In the genomic region with DNA sequence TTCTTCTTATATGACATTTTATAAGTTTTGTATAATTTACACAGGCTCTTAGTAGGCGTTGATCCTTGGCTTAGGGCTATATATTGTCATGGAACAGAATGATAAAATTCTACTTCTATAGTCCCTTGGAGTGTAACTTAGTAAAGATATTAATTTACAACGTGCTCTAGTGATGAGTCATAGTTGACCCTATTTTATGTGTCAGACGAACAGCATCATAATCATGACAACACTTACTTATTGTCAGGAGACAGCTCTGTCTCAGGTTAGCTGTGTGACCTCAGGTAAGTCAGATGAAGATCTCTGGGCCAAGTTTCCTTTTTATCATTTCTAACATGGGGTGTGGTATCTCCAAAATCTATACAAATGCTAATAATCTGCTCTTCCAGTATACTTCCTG, we compare ENCODE assay signal across 14 cellular contexts.
A peak's percentile ranks its signal among the peaks of the same experiment; 100 is the strongest.
DNase-seq lines count a peak whose midpoint lies in the region; ATAC-seq, FAIRE-seq and TF ChIP-seq lines count a peak whose summit lies in the region.
"Had no signal": no experiment of that assay in that cellular context is flagged by ENCODE, and none has a peak within 500 bp of the region (broad histone marks: within the 10 kb centered on the region; RNA-seq: fewer than 3 reads in every experiment).

No MANE protein-coding gene starts in this region.

- H3K9me3 ChIP-seq in A549 = no peaks in the 10 kb centered on the region
- H3K9me3 ChIP-seq: lower lobe of right lung had no signal

- ATAC-seq in A549 (no peak), GM18909 (IDR thresholded peaks at IDR 0.05; ENCODE audit: poor library complexity, unreplicated experiment) (peak; percentile 67)
- peak; percentile 54 for ATAC-seq in central memory CD8-positive, alpha-beta T cell (replicated peaks; ENCODE audit: extremely low read depth, poor library complexity, severe bottlenecking)
- ATAC-seq: lower lobe of right lung had no signal

- POLR2A ChIA-PET in A549 (lab: Yijun Ruan, JAX) = no interaction called here

- peaks cover 5% of the 10 kb centered on the region for H3K4me1 Mint-ChIP-seq in central memory CD8-positive, alpha-beta T cell
- H3K4me1 Mint-ChIP-seq in endothelial cell (ENCODE audit: unreplicated experiment) = no peaks in the 10 kb centered on the region

- no peak overlapping the region for H3K27ac Mint-ChIP-seq in central memory CD8-positive, alpha-beta T cell (ENCODE audit: low read depth)
- no peak overlapping the region for H3K27ac Mint-ChIP-seq in endothelial cell (ENCODE audit: unreplicated experiment)

- peaks cover 27% of the 10 kb centered on the region for H3K4me1 ChIP-seq in A549
- H3K4me1 ChIP-seq: lower lobe of right lung had no signal

- 13% methylated on average over 3 of the region's 3 CpGs for WGBS in A549 (ENCODE audit: missing lambda C conversion rate)

- H3K36me3 Mint-ChIP-seq in central memory CD8-positive, alpha-beta T cell (ENCODE audit: insufficient read depth) = peaks cover 45% of the 10 kb centered on the region
- no peaks in the 10 kb centered on the region for H3K36me3 Mint-ChIP-seq in endothelial cell (ENCODE audit: low read depth, unreplicated experiment)

- H3K27me3 Mint-ChIP-seq in central memory CD8-positive, alpha-beta T cell = no peaks in the 10 kb centered on the region
- H3K27me3 Mint-ChIP-seq in endothelial cell (ENCODE audit: unreplicated experiment) = no peaks in the 10 kb centered on the region

- H3K4me3 Mint-ChIP-seq in central memory CD8-positive, alpha-beta T cell = no peak overlapping the region
- H3K4me3 Mint-ChIP-seq in endothelial cell (ENCODE audit: unreplicated experiment) = no peak overlapping the region

- H3K27ac ChIP-seq in A549 = no peak overlapping the region
- H3K27ac ChIP-seq: HL-60, lower lobe of right lung, parathyroid adenoma had no signal

- TF ChIP-seq RAD21 in A549 (conservative IDR thresholded peaks at IDR 0.05 in 1 of 2, IDR thresholded peaks at IDR 0.05 in 1 of 2) = no peak

- CTCF ChIA-PET in A549 (lab: Yijun Ruan, JAX) = no interaction called here

- H3K9me3 Mint-ChIP-seq in central memory CD8-positive, alpha-beta T cell = no peaks in the 10 kb centered on the region
- H3K9me3 Mint-ChIP-seq in endothelial cell (ENCODE audit: unreplicated experiment) = no peaks in the 10 kb centered on the region

- no peak for FAIRE-seq in A549 (lab: Jason Lieb, UNC)

- no peak for TF ChIP-seq POLR2A in A549 (IDR thresholded peaks at IDR 0.05; ENCODE audit: low read length)

- peak overlapping the region; percentile 17; the same call in 2 of the 3 replicates for H3K4me2 ChIP-seq in A549

- DNase-seq in A549 (ENCODE audit: low read depth in 1 of 2, low spot score in 1 of 2) (peak in 1 of 2 experiments; percentile 28), LHCN-M2 (ENCODE audit: low read depth) (peak; percentile 57), AG20443 (ENCODE audit: low spot score) (no peak), COLO668 (lab: John Stamatoyannopoulos, UW; ENCODE audit: unreplicated experiment) (no peak), endothelial cell (ENCODE audit: low spot score) (no peak), OCI-M1 (lab: John Stamatoyannopoulos, UW) (no peak)
- no peak for DNase-seq in central memory CD8-positive, alpha-beta T cell (ENCODE audit: low spot score in 2 of 2)
- DNase-seq: H7; lower lobe of right lung; NCI-H187; stimulated activated CD4-positive, alpha-beta T cell treated with anti-CD3 and anti-CD28 coated beads, Interleukin-2, amount 100 ng/mL, for 48 hours had no signal

- TF ChIP-seq EP300 in A549 (IDR thresholded peaks at IDR 0.05) = no peak

- TF ChIP-seq CTCF in A549 (IDR thresholded peaks at IDR 0.05) (no peak), endothelial cell (IDR thresholded peaks at IDR 0.05; ENCODE audit: unreplicated experiment) (no peak)

- no peak overlapping the region for H3K4me3 ChIP-seq in A549
- H3K4me3 ChIP-seq: lower lobe of right lung had no signal

TF ChIP-seq in A549, 52 proteins besides CTCF, POLR2A, EP300 and RAD21:
- TF ChIP-seq CHD2 (IDR thresholded peaks at IDR 0.05; ENCODE audit: low read length, partially characterized antibody) = no peak
- TF ChIP-seq FOSL2 (IDR thresholded peaks at IDR 0.05) = peak; percentile 15; the same call in 1 of the 2 replicates
- TF ChIP-seq FOSL2 (CRISPR knock-in tag; IDR thresholded peaks at IDR 0.05) = peak; percentile 89

Comparison
In these comparisons a context has a peak if more than half of its experiments do, and no peak if none do; other contexts are left out.
1. ATAC-seq: peak in GM18909 (single experiment) and central memory CD8-positive, alpha-beta T cell (single experiment); none in A549 (0 of 2).